13 cellular contexts compared by ENCODE assay signal in genomic region chr7:150408393-150409299, GRCh38. TPM values are rescaled to one million over a fixed set of nuclear protein-coding genes. Genes with fewer than 3 reads are reported as not detected.
A peak's percentile ranks its signal among the peaks of the same experiment; 100 is the strongest.
DNase-seq lines count a peak whose midpoint lies in the region; ATAC-seq, FAIRE-seq and TF ChIP-seq lines count a peak whose summit lies in the region.
"Had no signal": no experiment of that assay in that cellular context is flagged by ENCODE, and none has a peak within 500 bp of the region (broad histone marks: within the 10 kb centered on the region; RNA-seq: fewer than 3 reads in every experiment).

No MANE protein-coding gene starts in this region.

- POLR2A ChIA-PET in CD8-positive, alpha-beta T cell (lab: Charles Lee): interaction anchor here (0.7 to 1.8 kb wide), 2 partner anchors 10 to 42 kb away, joined by 3 to 8 read pairs; no protein-coding TSS in a partner anchor

- no peak for TF ChIP-seq CTCF in CD8-positive, alpha-beta T cell (IDR thresholded peaks at IDR 0.05)
- TF ChIP-seq CTCF in OCI-LY1 (IDR thresholded peaks at IDR 0.05; ENCODE audit: low read length): no peak
- no peak for TF ChIP-seq CTCF in left lung (IDR thresholded peaks at IDR 0.05)
- no peak for TF ChIP-seq CTCF in colonic mucosa (IDR thresholded peaks at IDR 0.05)
- no peak for TF ChIP-seq CTCF in gastrocnemius medialis (IDR thresholded peaks at IDR 0.05 in 4 of 5, conservative IDR thresholded peaks at IDR 0.05 in 1 of 5)

- H3K36me3 ChIP-seq in CD8-positive, alpha-beta T cell (ENCODE audit: insufficient read depth, low read length): peaks cover 8% of the 10 kb centered on the region
- H3K36me3 ChIP-seq in OCI-LY1 (ENCODE audit: insufficient read depth, low read length): peaks cover 6% of the 10 kb centered on the region
- H3K36me3 ChIP-seq in left lung: no peaks in the 10 kb centered on the region
- no peaks in the 10 kb centered on the region for H3K36me3 ChIP-seq in colonic mucosa
- H3K36me3 ChIP-seq in gastrocnemius medialis: no peaks in the 10 kb centered on the region

- in situ Hi-C loops in gastrocnemius medialis (cut with MboI; ENCODE audit: low sequenced_read_pairs in 4 of 4): loop anchor here in 2 of 4 donors (25.0 kb wide), 1 partner anchor 121 kb away; no protein-coding TSS in a partner anchor

- DNase-seq in CD8-positive, alpha-beta T cell: peak in 1 of 7 experiments; percentile 37
- peak; percentile 21 to 64 for DNase-seq in left lung
- DNase-seq in colonic mucosa: no peak
- no peak for DNase-seq in gastrocnemius medialis
- no peak for DNase-seq in Kasumi-1 (lab: John Stamatoyannopoulos, UW)
- no peak for DNase-seq in H54 (ENCODE audit: insufficient read length, low spot score)
- DNase-seq: activated T-cell treated with anti-CD3 and anti-CD28 coated beads, Interleukin-2, amount 50 U/mL, for 48 hours; heart right ventricle; NCI-H2227 treated with DMSO at 0.1 percent for 48 hours had no signal

- FAIRE-seq in H54 (lab: Jason Lieb, UNC): no peak

- no peaks in the 10 kb centered on the region for H3K79me2 ChIP-seq in OCI-LY1 (ENCODE audit: insufficient read depth, low read length)

- H3K4me3 ChIP-seq in CD8-positive, alpha-beta T cell (ENCODE audit: low read depth, low read length): no peak overlapping the region
- no peak overlapping the region for H3K4me3 ChIP-seq in OCI-LY1 (ENCODE audit: low read depth, low read length, poor library complexity, severe bottlenecking)
- no peak overlapping the region for H3K4me3 ChIP-seq in left lung
- no peak overlapping the region for H3K4me3 ChIP-seq in colonic mucosa
- H3K4me3 ChIP-seq in gastrocnemius medialis: no peak overlapping the region
- H3K4me3 ChIP-seq: dorsolateral prefrontal cortex, heart right ventricle, smooth muscle cell had no signal

- no peaks in the 10 kb centered on the region for H3K27me3 Mint-ChIP-seq in CD8-positive, alpha-beta T cell (ENCODE audit: low read depth)

- peaks cover 52% of the 10 kb centered on the region for H3K36me3 Mint-ChIP-seq in CD8-positive, alpha-beta T cell

- H3K4me1 Mint-ChIP-seq in CD8-positive, alpha-beta T cell (ENCODE audit: low read depth): peaks cover 33% of the 10 kb centered on the region

- no peak overlapping the region; the same call in 1 of the 2 replicates for H3K9ac ChIP-seq in OCI-LY1 (ENCODE audit: low read length)
- no peak overlapping the region for H3K9ac ChIP-seq in colonic mucosa (ENCODE audit: low read depth in 2 of 2, low read length in 2 of 2)

- intact Hi-C loops in CD8-positive, alpha-beta T cell (cut with DNase I, micrococcal nuclease): no loop called here
- intact Hi-C loops in left lung (cut with DNase I) (no loop called here), colonic mucosa (cut with DNase I) (no loop called here), gastrocnemius medialis (cut with DNase I; ENCODE audit: low total_unique reads) (loop anchor here (10.0 kb wide), 1 partner anchor 616 kb away; the partner anchor contains the start of genes ABCB8 and ATG9B)

- no peak overlapping the region for H2AFZ ChIP-seq in OCI-LY1 (ENCODE audit: low read length)

- H3K27ac ChIP-seq in CD8-positive, alpha-beta T cell (ENCODE audit: low read depth, low read length): no peak overlapping the region
- H3K27ac ChIP-seq in OCI-LY1 (ENCODE audit: low read depth, low read length, poor library complexity, severe bottlenecking) (peak overlapping the region; percentile 56), left lung (no peak overlapping the region), colonic mucosa (no peak overlapping the region), gastrocnemius medialis (no peak overlapping the region)
- H3K27ac ChIP-seq: heart right ventricle had no signal

- peak overlapping the region; percentile 12; the same call in 1 of the 2 replicates for H3K4me2 ChIP-seq in OCI-LY1 (ENCODE audit: low read length)
- H3K4me2 ChIP-seq: smooth muscle cell had no signal

- ATAC-seq in CD8-positive, alpha-beta T cell: no peak
- ATAC-seq in GM18868 (IDR thresholded peaks at IDR 0.05; ENCODE audit: unreplicated experiment) (peak; percentile 34), left lung (no peak), gastrocnemius medialis (no peak)
- ATAC-seq: heart right ventricle had no signal

- H3K9me2 ChIP-seq in OCI-LY1 (ENCODE audit: low read depth, low read length): no peaks in the 10 kb centered on the region

- H3K27ac Mint-ChIP-seq in CD8-positive, alpha-beta T cell: peak overlapping the region; percentile 84

- H3K27me3 ChIP-seq in CD8-positive, alpha-beta T cell (ENCODE audit: insufficient read depth, low read length): no peaks in the 10 kb centered on the region
- no peaks in the 10 kb centered on the region for H3K27me3 ChIP-seq in OCI-LY1 (ENCODE audit: insufficient read depth, low read length)
- H3K27me3 ChIP-seq in left lung: no peaks in the 10 kb centered on the region
- H3K27me3 ChIP-seq in colonic mucosa: no peaks in the 10 kb centered on the region
- no peaks in the 10 kb centered on the region for H3K27me3 ChIP-seq in gastrocnemius medialis
- H3K27me3 ChIP-seq: dorsolateral prefrontal cortex, heart right ventricle had no signal

- TF ChIP-seq POLR2A in gastrocnemius medialis (IDR thresholded peaks at IDR 0.05): no peak
- TF ChIP-seq POLR2A in H54 (IDR thresholded peaks at IDR 0.05; ENCODE audit: low read depth, low read length): no peak

- peak overlapping the region; percentile 18 for H3K4me3 Mint-ChIP-seq in CD8-positive, alpha-beta T cell

- H4K20me1 ChIP-seq in OCI-LY1 (ENCODE audit: insufficient read depth, low read length): no peaks in the 10 kb centered on the region

- no peaks in the 10 kb centered on the region for H3K9me3 ChIP-seq in CD8-positive, alpha-beta T cell (ENCODE audit: low read length)
- H3K9me3 ChIP-seq in OCI-LY1 (ENCODE audit: low read length) (no peaks in the 10 kb centered on the region), left lung (no peaks in the 10 kb centered on the region), colonic mucosa (no peaks in the 10 kb centered on the region), gastrocnemius medialis (no peaks in the 10 kb centered on the region)
- H3K9me3 ChIP-seq: heart right ventricle had no signal

- no peaks in the 10 kb centered on the region for H3K9me3 Mint-ChIP-seq in CD8-positive, alpha-beta T cell

- no peaks in the 10 kb centered on the region for H3F3A ChIP-seq in OCI-LY1 (ENCODE audit: insufficient read depth, low read length)

- H3K4me1 ChIP-seq in CD8-positive, alpha-beta T cell (ENCODE audit: insufficient read depth, low read length): peaks cover 27% of the 10 kb centered on the region
- H3K4me1 ChIP-seq in OCI-LY1 (ENCODE audit: insufficient read depth, low read length, severe bottlenecking) (peaks cover 45% of the 10 kb centered on the region), left lung (peaks cover 6 to 26% of the 10 kb centered on the region in 2 donors), colonic mucosa (peaks cover 16% of the 10 kb centered on the region), gastrocnemius medialis (peaks cover 5 to 9% of the 10 kb centered on the region in 2 donors)

- CTCF ChIA-PET in CD8-positive, alpha-beta T cell (lab: Charles Lee): interaction anchor here (0.8 to 1.3 kb wide), 3 partner anchors 16 to 52 kb away, joined by 3 to 4 read pairs (median 3); no protein-coding TSS in a partner anchor

RNA-seq across cellular contexts. Expression of gene ZNF775, which starts 29.5 kb away (rescaled TPM):
- total RNA-seq in CD8-positive, alpha-beta T cell: under 1 TPM; 0.33 to 0.58 TPM
- total RNA-seq in left lung (1 to 10 TPM; 5.2 to 5.6 TPM), colonic mucosa (10 to 100 TPM; 11.0 to 11.3 TPM), gastrocnemius medialis (1 to 10 TPM; 3.1 to 7.5 (median 3.3) TPM)

RNA-seq across cellular contexts. Expression of gene REPIN1, which starts 40.0 kb away (rescaled TPM):
- 10 to 100 TPM; 54.0 to 54.1 TPM for total RNA-seq in CD8-positive, alpha-beta T cell
- total RNA-seq in left lung (100 to 1,000 TPM in 1 of 2 donors, 10 to 100 TPM in 1; 81.4 to 110 TPM), colonic mucosa (100 to 1,000 TPM; 189 to 304 TPM), gastrocnemius medialis (100 to 1,000 TPM; 115 to 332 (median 159) TPM)

RNA-seq across cellular contexts. Expression of gene GIMAP8, which starts 41.8 kb away (rescaled TPM):
- total RNA-seq in CD8-positive, alpha-beta T cell: 1 to 10 TPM; 2.0 to 2.5 TPM
- total RNA-seq in left lung (10 to 100 TPM; 17.1 to 37.3 TPM), colonic mucosa (1 to 10 TPM; 3.4 to 4.5 TPM), gastrocnemius medialis (10 to 100 TPM in 1 of 4 donors, 1 to 10 TPM in 3; 5.4 to 10.4 (median 7.1) TPM)
- total RNA-seq: smooth muscle cell had no signal

Comparison
In these comparisons a context has a peak if more than half of its experiments do, and no peak if none do; other contexts are left out.
1. DNase-seq: peak in left lung (2 of 2); none in colonic mucosa (single experiment), gastrocnemius medialis (0 of 2), Kasumi-1 (0 of 2) and H54 (single experiment).